Comparison of ENCODE assay signal across 1 cellular context in the genomic region with DNA sequence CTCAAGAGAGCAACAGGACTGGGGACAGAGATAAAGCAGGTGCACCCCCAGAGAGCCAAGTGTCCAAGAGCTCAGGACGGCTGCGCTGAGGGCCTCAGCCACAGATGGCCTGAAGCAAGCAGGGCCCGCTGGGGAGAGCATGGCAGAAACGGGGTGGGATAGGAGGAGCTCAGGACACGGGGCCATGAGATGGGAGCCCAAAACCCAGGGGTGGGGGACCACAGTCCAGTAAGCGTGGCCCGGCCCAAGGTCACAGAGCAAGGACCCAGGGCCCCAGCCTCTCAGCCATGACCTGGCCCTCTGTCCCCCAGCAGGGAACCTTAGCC.
TF ChIP-seq lines count a peak whose summit lies in the region.

No MANE protein-coding gene starts in this region.

TF ChIP-seq in SK-N-SH treated with all-trans-retinoic acid at 6 μM for 48 hours, 23 proteins besides CTCF, POLR2A, EP300 and RAD21 (continued from another document):
- TF ChIP-seq, protein P1, sequence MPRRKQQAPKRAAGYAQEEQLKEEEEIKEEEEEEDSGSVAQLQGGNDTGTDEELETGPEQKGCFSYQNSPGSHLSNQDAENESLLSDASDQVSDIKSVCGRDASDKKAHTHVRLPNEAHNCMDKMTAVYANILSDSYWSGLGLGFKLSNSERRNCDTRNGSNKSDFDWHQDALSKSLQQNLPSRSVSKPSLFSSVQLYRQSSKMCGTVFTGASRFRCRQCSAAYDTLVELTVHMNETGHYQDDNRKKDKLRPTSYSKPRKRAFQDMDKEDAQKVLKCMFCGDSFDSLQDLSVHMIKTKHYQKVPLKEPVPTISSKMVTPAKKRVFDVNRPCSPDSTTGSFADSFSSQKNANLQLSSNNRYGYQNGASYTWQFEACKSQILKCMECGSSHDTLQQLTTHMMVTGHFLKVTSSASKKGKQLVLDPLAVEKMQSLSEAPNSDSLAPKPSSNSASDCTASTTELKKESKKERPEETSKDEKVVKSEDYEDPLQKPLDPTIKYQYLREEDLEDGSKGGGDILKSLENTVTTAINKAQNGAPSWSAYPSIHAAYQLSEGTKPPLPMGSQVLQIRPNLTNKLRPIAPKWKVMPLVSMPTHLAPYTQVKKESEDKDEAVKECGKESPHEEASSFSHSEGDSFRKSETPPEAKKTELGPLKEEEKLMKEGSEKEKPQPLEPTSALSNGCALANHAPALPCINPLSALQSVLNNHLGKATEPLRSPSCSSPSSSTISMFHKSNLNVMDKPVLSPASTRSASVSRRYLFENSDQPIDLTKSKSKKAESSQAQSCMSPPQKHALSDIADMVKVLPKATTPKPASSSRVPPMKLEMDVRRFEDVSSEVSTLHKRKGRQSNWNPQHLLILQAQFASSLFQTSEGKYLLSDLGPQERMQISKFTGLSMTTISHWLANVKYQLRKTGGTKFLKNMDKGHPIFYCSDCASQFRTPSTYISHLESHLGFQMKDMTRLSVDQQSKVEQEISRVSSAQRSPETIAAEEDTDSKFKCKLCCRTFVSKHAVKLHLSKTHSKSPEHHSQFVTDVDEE (CRISPR knock-in tag; IDR thresholded peaks at IDR 0.05): no peak
- TF ChIP-seq OSR1 (CRISPR knock-in tag; IDR thresholded peaks at IDR 0.05) (no peak), ZFP30 (CRISPR knock-in tag; IDR thresholded peaks at IDR 0.05) (no peak), ZNF70 (CRISPR knock-in tag; IDR thresholded peaks at IDR 0.05) (no peak), PPARA (CRISPR knock-in tag; IDR thresholded peaks at IDR 0.05; ENCODE audit: borderline replicate concordance) (no peak)
